ENCODE assay signal across 8 cellular contexts in the genomic region with DNA sequence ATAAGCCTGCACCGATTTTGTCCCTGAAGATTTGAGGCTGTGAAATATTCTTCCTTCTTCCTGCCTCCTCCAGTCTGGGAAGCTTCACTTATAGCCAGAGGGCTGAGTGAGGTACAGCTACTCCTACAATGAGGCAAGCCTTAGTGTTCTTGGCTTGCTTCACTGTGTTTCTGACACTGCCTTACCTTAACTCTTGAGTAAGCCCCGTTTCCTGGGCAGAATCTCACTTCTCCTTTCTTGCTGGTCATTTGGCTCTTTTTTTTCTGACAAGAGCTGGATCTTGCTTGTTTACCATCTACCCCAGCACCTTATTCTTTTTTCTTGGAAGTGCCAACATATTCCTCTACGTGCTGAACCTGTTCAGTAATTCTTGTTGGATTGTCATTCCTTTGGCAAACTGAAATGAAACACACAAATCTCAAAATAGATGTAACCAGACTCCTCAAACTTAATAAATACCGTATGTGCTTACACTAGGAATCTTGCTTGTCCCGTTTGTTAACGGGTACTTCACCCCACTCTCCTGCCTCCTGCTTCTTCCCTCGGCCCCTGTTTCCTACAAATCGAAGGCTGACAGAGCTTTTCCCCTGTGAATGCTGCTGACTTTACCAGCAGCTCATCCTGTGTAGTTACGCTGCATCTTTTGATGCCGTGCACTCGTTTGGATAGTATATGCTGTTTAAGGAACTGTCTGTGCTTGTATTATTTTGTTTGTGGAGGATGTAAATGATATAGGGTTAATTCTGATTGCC.
DNase-seq lines count a peak whose midpoint lies in the region; ATAC-seq and TF ChIP-seq lines count a peak whose summit lies in the region.

No MANE protein-coding gene starts in this region.

- intact Hi-C loops in breast epithelium (cut with DNase I; ENCODE audit: low total_unique reads), result no loop called here

- H3K4me3 ChIP-seq in AG10803 (ENCODE audit: low read length) (no peak overlapping the region), breast epithelium (peak overlapping the region in 1 of 3 donors; percentile 29), parathyroid adenoma (ENCODE audit: low read depth, low read length) (no peak overlapping the region), coronary artery (no peak overlapping the region)

- peaks cover 10% of the 10 kb centered on the region for H3K79me2 ChIP-seq in parathyroid adenoma

- peak overlapping the region; percentile 69 to 78 for H3K27ac ChIP-seq in breast epithelium
- H3K27ac ChIP-seq in parathyroid adenoma, result no peak overlapping the region
- peak overlapping the region in 1 of 2 donors; percentile 46 for H3K27ac ChIP-seq in coronary artery

- H3K4me2 ChIP-seq in parathyroid adenoma (ENCODE audit: low read length), result no peak overlapping the region

- H3K27me3 ChIP-seq in breast epithelium (no peaks in the 10 kb centered on the region), parathyroid adenoma (ENCODE audit: control insufficient read depth, insufficient read depth, low read length) (no peaks in the 10 kb centered on the region)

- no peaks in the 10 kb centered on the region for H3K36me3 ChIP-seq in breast epithelium
- H3K36me3 ChIP-seq in parathyroid adenoma (ENCODE audit: control insufficient read depth, insufficient read depth, low read length), result no peaks in the 10 kb centered on the region

- H3K9me3 ChIP-seq in breast epithelium (no peaks in the 10 kb centered on the region), parathyroid adenoma (ENCODE audit: control insufficient read depth, low read length) (no peaks in the 10 kb centered on the region)

- TF ChIP-seq POLR2A in breast epithelium (IDR thresholded peaks at IDR 0.05), result no peak

- peaks cover 4 to 5% of the 10 kb centered on the region in 2 donors for H3K4me1 ChIP-seq in breast epithelium
- peaks cover 30% of the 10 kb centered on the region for H3K4me1 ChIP-seq in parathyroid adenoma

- DNase-seq in AG10803 (ENCODE audit: low read depth), result peak; percentile 20
- DNase-seq in breast epithelium (ENCODE audit: low spot score in 2 of 2), result peak in 1 of 2 donors; percentile 57
- DNase-seq in coronary artery (ENCODE audit: low spot score), result no peak
- no peak for DNase-seq in stimulated activated naive CD4-positive, alpha-beta T cell treated with Interleukin-2 at 50 U/mL for 16 hours (lab: John Stamatoyannopoulos, UW)
- no peak for DNase-seq in activated T-cell treated with anti-CD3 and anti-CD28 coated beads, Interleukin-2, amount 50 U/mL, for 48 hours

- ATAC-seq in GM19467 (IDR thresholded peaks at IDR 0.05; ENCODE audit: unreplicated experiment) (peak; percentile 96), HG03460 (IDR thresholded peaks at IDR 0.05; ENCODE audit: unreplicated experiment) (peak; percentile 95)

- TF ChIP-seq CTCF in AG10803 (conservative IDR thresholded peaks at IDR 0.05; ENCODE audit: low read length) (no peak), breast epithelium (IDR thresholded peaks at IDR 0.05) (no peak), parathyroid adenoma (IDR thresholded peaks at IDR 0.05) (no peak), coronary artery (IDR thresholded peaks at IDR 0.05) (no peak)

- no peak overlapping the region for H3K9ac ChIP-seq in parathyroid adenoma

- H2AFZ ChIP-seq in parathyroid adenoma, result peak overlapping the region; percentile 47
